Comparison of ENCODE assay signal across 9 cellular contexts in genomic region chr19:42606660-42607351, GRCh38. TPM values are rescaled to one million over a fixed set of nuclear protein-coding genes. Genes with fewer than 3 reads are reported as not detected.
A peak's percentile ranks its signal among the peaks of the same experiment; 100 is the strongest.
DNase-seq lines count a peak whose midpoint lies in the region; ATAC-seq and TF ChIP-seq lines count a peak whose summit lies in the region.
"Had no signal": no experiment of that assay in that cellular context is flagged by ENCODE, and none has a peak within 500 bp of the region (broad histone marks: within the 10 kb centered on the region; RNA-seq: fewer than 3 reads in every experiment).

No MANE protein-coding gene starts in this region.

- ATAC-seq in left ventricle myocardium superior (no peak), HG02763 (IDR thresholded peaks at IDR 0.05; ENCODE audit: unreplicated experiment) (no peak), GM19397 (IDR thresholded peaks at IDR 0.05; ENCODE audit: unreplicated experiment) (no peak)

- H3K4me1 Mint-ChIP-seq in Calu3 (ENCODE audit: low read depth, unreplicated experiment) = peaks cover 8% of the 10 kb centered on the region
- H3K4me1 Mint-ChIP-seq: activated B cell treated with CpG ODN at 0.5 μM for 24 hours had no signal

- no peaks in the 10 kb centered on the region for H3K9me3 Mint-ChIP-seq in Calu3 (ENCODE audit: low read depth, unreplicated experiment)
- H3K9me3 Mint-ChIP-seq: activated B cell treated with CpG ODN at 0.5 μM for 24 hours had no signal

- H3K27me3 Mint-ChIP-seq in Calu3 (ENCODE audit: unreplicated experiment) = peaks cover 83% of the 10 kb centered on the region

- no peaks in the 10 kb centered on the region for H3K27me3 ChIP-seq in Peyer's patch

- H3K27ac ChIP-seq in Peyer's patch = no peak overlapping the region

- H3K4me3 ChIP-seq in Peyer's patch = no peak overlapping the region

- H3K36me3 ChIP-seq in Peyer's patch = no peaks in the 10 kb centered on the region

- intact Hi-C loops in Calu3 (cut with micrococcal nuclease; ENCODE audit: unreplicated experiment) = no loop called here
- intact Hi-C loops in left ventricle myocardium superior (cut with micrococcal nuclease) = no loop called here

- no peaks in the 10 kb centered on the region for H3K4me1 ChIP-seq in Peyer's patch

- no peaks in the 10 kb centered on the region for H3K36me3 Mint-ChIP-seq in Calu3 (ENCODE audit: insufficient read depth, unreplicated experiment)

- DNase-seq in Calu3 (peak; percentile 88), HPDE6-E6E7 (ENCODE audit: extremely low spot score) (peak; percentile 51), Peyer's patch (peak; percentile 20 to 66 (median 62)), left ventricle myocardium superior (peak; percentile 54)
- peak; percentile 49 for DNase-seq in activated naive CD4-positive, alpha-beta T cell treated with Interleukin-2 at 50 U/mL for 16 hours
- DNase-seq in stimulated activated CD4-positive, alpha-beta T cell treated with anti-CD3 and anti-CD28 coated beads, Interleukin-12 subunit alpha, Interleukin-12 subunit beta, amount 100 ng/mL, for 48 hours (ENCODE audit: low read depth in 2 of 3, low spot score in 1 of 3) = peak; percentile 48 to 58 (median 51)
- DNase-seq: activated B cell treated with CpG ODN at 0.5 μM for 24 hours had no signal

- TF ChIP-seq CTCF in Calu3 (IDR thresholded peaks at IDR 0.05; ENCODE audit: unreplicated experiment) = peak; percentile 89
- TF ChIP-seq CTCF in Peyer's patch (IDR thresholded peaks at IDR 0.05) = peak in 4 of 6 experiments; percentile 35 to 49 (median 45)

- no peaks in the 10 kb centered on the region for H3K9me3 ChIP-seq in Peyer's patch

- TF ChIP-seq POLR2A in Peyer's patch (IDR thresholded peaks at IDR 0.05) = no peak

- H3K4me3 Mint-ChIP-seq in Calu3 (ENCODE audit: low read depth, unreplicated experiment) = no peak overlapping the region
- H3K4me3 Mint-ChIP-seq: activated B cell treated with CpG ODN at 0.5 μM for 24 hours had no signal

- CTCF ChIA-PET in Calu3 (lab: Charles Lee) = interaction anchor here (1.0 to 1.6 kb wide), 2 partner anchors 28 to 426 kb away, joined by 3 read pairs; no protein-coding TSS in a partner anchor

- BruUV-seq in Calu3 (replicated peaks; lab: Mats Ljungman, UMichigan) = no TSS peak

- no peak overlapping the region for H3K27ac Mint-ChIP-seq in Calu3 (ENCODE audit: unreplicated experiment)
- H3K27ac Mint-ChIP-seq: activated B cell treated with CpG ODN at 0.5 μM for 24 hours had no signal

RNA-seq across cellular contexts. Expression of gene CEACAM8, which starts 12.1 kb away (rescaled TPM):
- total RNA-seq in Calu3 (2022) (not detected in 2 replicates), Peyer's patch (not detected), left ventricle myocardium superior (not detected)
- total RNA-seq: activated B cell treated with CpG ODN at 0.5 μM for 24 hours had no signal
